Comparison of ENCODE assay signal across 12 cellular contexts in genomic region chr6:148524976-148525375, GRCh38.
A peak's percentile ranks its signal among the peaks of the same experiment; 100 is the strongest.
DNase-seq lines count a peak whose midpoint lies in the region; ATAC-seq and TF ChIP-seq lines count a peak whose summit lies in the region.
"Had no signal": no experiment of that assay in that cellular context is flagged by ENCODE, and none has a peak within 500 bp of the region (broad histone marks: within the 10 kb centered on the region; RNA-seq: fewer than 3 reads in every experiment).

No MANE protein-coding gene starts in this region.

- H3K36me3 Mint-ChIP-seq in activated naive CD8-positive, alpha-beta T cell: no peaks in the 10 kb centered on the region
- H3K36me3 Mint-ChIP-seq in activated naive CD8-positive, alpha-beta T cell treated with anti-CD3 and anti-CD28 coated beads for 36 hours: no peaks in the 10 kb centered on the region
- no peaks in the 10 kb centered on the region for H3K36me3 Mint-ChIP-seq in activated T-helper 2 cell treated with anti-CD3 and anti-CD28 coated beads, Interferon-gamma antibody, Interleukin-2, Interleukin-4, amounts not matched to agents 10 μg/mL and 5 μg/mL and 100 μg/mL, durations not matched to agents 14 hours and 24 hours and 36 hours (ENCODE audit: low read depth)
- H3K36me3 Mint-ChIP-seq in endodermal cell (ENCODE audit: low read depth): peaks cover 27% of the 10 kb centered on the region

- H3K9me3 Mint-ChIP-seq in activated naive CD8-positive, alpha-beta T cell (ENCODE audit: low read depth): no peaks in the 10 kb centered on the region
- no peaks in the 10 kb centered on the region for H3K9me3 Mint-ChIP-seq in activated naive CD8-positive, alpha-beta T cell treated with anti-CD3 and anti-CD28 coated beads for 36 hours
- H3K9me3 Mint-ChIP-seq in activated T-helper 2 cell treated with anti-CD3 and anti-CD28 coated beads, Interferon-gamma antibody, Interleukin-2, Interleukin-4, amounts not matched to agents 10 μg/mL and 5 μg/mL and 100 μg/mL, durations not matched to agents 14 hours and 24 hours and 36 hours: no peaks in the 10 kb centered on the region
- peaks cover 7% of the 10 kb centered on the region for H3K9me3 Mint-ChIP-seq in endodermal cell

- intact Hi-C loops in activated T-helper 2 cell treated with anti-CD3 and anti-CD28 coated beads, Interferon-gamma antibody, Interleukin-2, Interleukin-4, amounts not matched to agents 10 μg/mL and 5 μg/mL and 100 μg/mL, durations not matched to agents 14 hours and 24 hours and 36 hours (cut with micrococcal nuclease): no loop called here
- intact Hi-C loops in right cardiac atrium (cut with DNase I) (no loop called here), tibial artery (cut with DNase I; ENCODE audit: low total_unique reads) (loop anchor here (10.0 kb wide), 1 partner anchor 60 kb away; no protein-coding TSS in a partner anchor)

- H3K27ac Mint-ChIP-seq in activated naive CD8-positive, alpha-beta T cell: peak overlapping the region; percentile 4
- H3K27ac Mint-ChIP-seq in activated naive CD8-positive, alpha-beta T cell treated with anti-CD3 and anti-CD28 coated beads for 36 hours: no peak overlapping the region
- peak overlapping the region; percentile 15 for H3K27ac Mint-ChIP-seq in activated T-helper 2 cell treated with anti-CD3 and anti-CD28 coated beads, Interferon-gamma antibody, Interleukin-2, Interleukin-4, amounts not matched to agents 10 μg/mL and 5 μg/mL and 100 μg/mL, durations not matched to agents 14 hours and 24 hours and 36 hours
- H3K27ac Mint-ChIP-seq in endodermal cell: no peak overlapping the region

- H3K4me3 Mint-ChIP-seq in activated naive CD8-positive, alpha-beta T cell: no peak overlapping the region
- H3K4me3 Mint-ChIP-seq in activated naive CD8-positive, alpha-beta T cell treated with anti-CD3 and anti-CD28 coated beads for 36 hours: no peak overlapping the region
- no peak overlapping the region for H3K4me3 Mint-ChIP-seq in activated T-helper 2 cell treated with anti-CD3 and anti-CD28 coated beads, Interferon-gamma antibody, Interleukin-2, Interleukin-4, amounts not matched to agents 10 μg/mL and 5 μg/mL and 100 μg/mL, durations not matched to agents 14 hours and 24 hours and 36 hours (ENCODE audit: low read depth)
- no peak overlapping the region for H3K4me3 Mint-ChIP-seq in endodermal cell

- H3K27me3 ChIP-seq in right cardiac atrium (ENCODE audit: control insufficient read depth, insufficient read depth): no peaks in the 10 kb centered on the region
- no peaks in the 10 kb centered on the region for H3K27me3 ChIP-seq in tibial artery
- H3K27me3 ChIP-seq in endodermal cell (ENCODE audit: control insufficient read depth, insufficient read depth, low read length, poor library complexity, severe bottlenecking): no peaks in the 10 kb centered on the region

- no peak overlapping the region for H3K9ac ChIP-seq in endodermal cell (ENCODE audit: extremely low read depth, low read length, poor library complexity, severe bottlenecking)

- no peaks in the 10 kb centered on the region for H3K4me1 Mint-ChIP-seq in activated naive CD8-positive, alpha-beta T cell (ENCODE audit: low read depth)
- H3K4me1 Mint-ChIP-seq in activated naive CD8-positive, alpha-beta T cell treated with anti-CD3 and anti-CD28 coated beads for 36 hours: no peaks in the 10 kb centered on the region
- H3K4me1 Mint-ChIP-seq in activated T-helper 2 cell treated with anti-CD3 and anti-CD28 coated beads, Interferon-gamma antibody, Interleukin-2, Interleukin-4, amounts not matched to agents 10 μg/mL and 5 μg/mL and 100 μg/mL, durations not matched to agents 14 hours and 24 hours and 36 hours (ENCODE audit: low read depth): no peaks in the 10 kb centered on the region
- H3K4me1 Mint-ChIP-seq in endodermal cell: peaks cover 14% of the 10 kb centered on the region

- H3K27me3 Mint-ChIP-seq in activated naive CD8-positive, alpha-beta T cell: peaks cover 1% of the 10 kb centered on the region
- H3K27me3 Mint-ChIP-seq in activated naive CD8-positive, alpha-beta T cell treated with anti-CD3 and anti-CD28 coated beads for 36 hours: no peaks in the 10 kb centered on the region
- H3K27me3 Mint-ChIP-seq in activated T-helper 2 cell treated with anti-CD3 and anti-CD28 coated beads, Interferon-gamma antibody, Interleukin-2, Interleukin-4, amounts not matched to agents 10 μg/mL and 5 μg/mL and 100 μg/mL, durations not matched to agents 14 hours and 24 hours and 36 hours (ENCODE audit: low read depth): no peaks in the 10 kb centered on the region
- H3K27me3 Mint-ChIP-seq in endodermal cell (ENCODE audit: insufficient read depth): no peaks in the 10 kb centered on the region

- no peak for DNase-seq in activated naive CD8-positive, alpha-beta T cell treated with anti-CD3 and anti-CD28 coated beads for 36 hours
- DNase-seq in activated T-helper 2 cell treated with anti-CD3 and anti-CD28 coated beads, Interferon-gamma antibody, Interleukin-2, Interleukin-4, amounts not matched to agents 10 μg/mL and 5 μg/mL and 100 μg/mL, durations not matched to agents 14 hours and 24 hours and 36 hours (ENCODE audit: low spot score): no peak
- DNase-seq in right cardiac atrium (no peak), tibial artery (no peak), endodermal cell (no peak)
- DNase-seq: activated effector memory CD4-positive, alpha-beta T cell treated with Interleukin-2 at 50 U/mL for 16 hours; NCI-H1092 treated with DMSO at 0.1 percent for 48 hours had no signal

- TF ChIP-seq CTCF in tibial artery (IDR thresholded peaks at IDR 0.05) (no peak), endodermal cell (conservative IDR thresholded peaks at IDR 0.05) (no peak)

- ATAC-seq in right cardiac atrium (peak in 1 of 2 donors; percentile 25), GM18907 (IDR thresholded peaks at IDR 0.05; ENCODE audit: unreplicated experiment) (no peak), GM19397 (IDR thresholded peaks at IDR 0.05; ENCODE audit: unreplicated experiment) (no peak)

- H3K9me3 ChIP-seq in right cardiac atrium (ENCODE audit: control insufficient read depth, low read length) (no peaks in the 10 kb centered on the region), tibial artery (no peaks in the 10 kb centered on the region), endodermal cell (ENCODE audit: control insufficient read depth, low read length) (no peaks in the 10 kb centered on the region)

- H3K36me3 ChIP-seq in tibial artery: peaks cover 35 to 51% (median 37%) of the 10 kb centered on the region in 3 donors
- peaks cover 43% of the 10 kb centered on the region for H3K36me3 ChIP-seq in endodermal cell (ENCODE audit: control insufficient read depth, insufficient read depth, low read length)

- 69% methylated on average over 8 of the region's 8 CpGs for WGBS in right cardiac atrium
- 92 to 94% methylated on average over 8 of the region's 8 CpGs for WGBS in endodermal cell (ENCODE audit: insufficient coverage in 1 of 2, insufficient read length in 1 of 2), 2 experiments

- H3K4me1 ChIP-seq in right cardiac atrium (ENCODE audit: control insufficient read depth, insufficient read depth, low read length) (no peaks in the 10 kb centered on the region), tibial artery (peaks cover 0 to 69% (median 11%) of the 10 kb centered on the region in 4 donors), endodermal cell (ENCODE audit: control insufficient read depth, insufficient read depth, low read length) (peaks cover 3% of the 10 kb centered on the region)

- H3K27ac ChIP-seq in right cardiac atrium (ENCODE audit: low read length) (peak overlapping the region; percentile 4), tibial artery (peak overlapping the region; percentile 66 to 80), endodermal cell (ENCODE audit: low read depth, low read length) (no peak overlapping the region)
- H3K27ac ChIP-seq: C4-2B had no signal

- H3K4me3 ChIP-seq in right cardiac atrium (ENCODE audit: low read length) (no peak overlapping the region), tibial artery (peak overlapping the region; percentile 16 to 17), endodermal cell (ENCODE audit: low read length) (no peak overlapping the region)
- H3K4me3 ChIP-seq: skin epidermis had no signal

Comparison
In these comparisons a context has a peak if more than half of its experiments do, and no peak if none do; other contexts are left out.
1. H3K27ac Mint-ChIP-seq: peak in activated naive CD8-positive, alpha-beta T cell (single experiment) and activated T-helper 2 cell treated with anti-CD3 and anti-CD28 coated beads, Interferon-gamma antibody, Interleukin-2, Interleukin-4, amounts not matched to agents 10 μg/mL and 5 μg/mL and 100 μg/mL, durations not matched to agents 14 hours and 24 hours and 36 hours (single experiment); none in activated naive CD8-positive, alpha-beta T cell treated with anti-CD3 and anti-CD28 coated beads for 36 hours (single experiment) and endodermal cell (single experiment).
2. H3K4me3 ChIP-seq: peak in tibial artery (2 of 2); none in right cardiac atrium (single experiment) and endodermal cell (single experiment).